Comparison of ENCODE assay signal across 20 cellular contexts in the genomic region with DNA sequence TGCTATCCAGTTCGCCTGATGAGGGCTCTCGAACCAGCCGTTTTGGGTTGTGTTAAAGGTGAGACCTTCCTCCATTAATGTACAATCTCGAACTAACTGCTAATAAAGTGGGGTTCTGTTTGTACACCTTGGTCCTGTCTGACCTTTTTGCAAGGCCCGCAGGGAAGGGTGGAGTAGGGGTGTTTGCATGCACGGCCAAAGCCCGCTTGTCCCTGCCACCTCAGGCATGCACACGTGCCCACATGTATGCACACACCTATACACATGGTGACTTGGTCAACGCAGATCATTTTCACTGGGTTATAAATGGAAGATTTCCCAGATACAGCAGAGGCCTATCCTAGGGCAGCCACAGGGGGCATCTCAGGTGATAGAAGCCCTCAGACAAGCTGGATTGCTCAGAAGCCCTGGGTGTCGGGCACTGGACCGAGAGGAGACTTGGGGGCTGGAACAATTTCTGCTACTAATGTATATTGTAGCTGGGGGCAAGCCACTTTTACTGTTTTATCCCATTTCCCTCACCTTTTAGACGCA. TPM values are rescaled to one million over a fixed set of nuclear protein-coding genes. Genes with fewer than 3 reads are reported as not detected.
DNase-seq lines count a peak whose midpoint lies in the region; ATAC-seq, FAIRE-seq and TF ChIP-seq lines count a peak whose summit lies in the region.
"Had no signal": no experiment of that assay in that cellular context is flagged by ENCODE, and none has a peak within 500 bp of the region (broad histone marks: within the 10 kb centered on the region; RNA-seq: fewer than 3 reads in every experiment).

No MANE protein-coding gene starts in this region.

- H3K27me3 ChIP-seq in HepG2 (ENCODE audit: control insufficient read depth in 1 of 2, insufficient read depth in 2 of 2, low read length in 2 of 2) (no peaks in the 10 kb centered on the region), right lobe of liver (no peaks in the 10 kb centered on the region), sigmoid colon (no peaks in the 10 kb centered on the region), A673 (replicated peaks; ENCODE audit: insufficient read depth, low read depth, low read length, poor library complexity) (no peaks in the 10 kb centered on the region)
- H3K27me3 ChIP-seq: BE2C had no signal

- H3K4me2 ChIP-seq in HepG2 (ENCODE audit: low read depth, low read length), result no peak overlapping the region
- H3K4me2 ChIP-seq: A549, GM23338 had no signal

- H3K36me3 Mint-ChIP-seq in chondrocyte (ENCODE audit: low read depth), result peaks cover 9% of the 10 kb centered on the region
- H3K36me3 Mint-ChIP-seq: CD4-positive, alpha-beta memory T cell had no signal

- DNase-seq in HepG2 (ENCODE audit: low spot score) (no peak), right lobe of liver (no peak), chondrocyte (ENCODE audit: low spot score) (peak; percentile 36), sigmoid colon (peak; percentile 61), A673 (ENCODE audit: low spot score) (no peak)
- DNase-seq: BE2C; Caco-2; CD4-positive, alpha-beta memory T cell; DMS 273 treated with DMSO at 0.1 percent for 48 hours; DMS79 treated with DMSO at 0.1 percent for 48 hours; KBM-7; NCI-H1436 treated with DMSO at 0.1 percent for 48 hours; NCI-H1930 had no signal

- peaks cover 5% of the 10 kb centered on the region for H3K9me3 Mint-ChIP-seq in chondrocyte (ENCODE audit: low read depth)
- H3K9me3 Mint-ChIP-seq: CD4-positive, alpha-beta memory T cell had no signal

- peaks cover 64% of the 10 kb centered on the region for H3K4me1 Mint-ChIP-seq in chondrocyte (ENCODE audit: low read depth)

- intact Hi-C loops in HepG2 (cut with micrococcal nuclease; ENCODE audit: unreplicated experiment) (no loop called here), right lobe of liver (cut with DNase I) (no loop called here), sigmoid colon (cut with DNase I) (no loop called here), A673 (cut with micrococcal nuclease; ENCODE audit: unreplicated experiment) (no loop called here)

- H3K27ac Mint-ChIP-seq in chondrocyte (ENCODE audit: unreplicated experiment), result peak overlapping the region; percentile 17
- H3K27ac Mint-ChIP-seq: CD4-positive, alpha-beta memory T cell; GM23338 had no signal

- CTCF ChIA-PET in HepG2 (lab: Yijun Ruan, JAX; ENCODE audit: low intra/inter-chr PET ratio, low total read pairs) (no interaction called here), A673 (lab: Charles Lee) (interaction anchor here (1.3 kb wide), 1 partner anchor 13 kb away, joined by 3 read pairs; no protein-coding TSS in a partner anchor)

- no peak for TF ChIP-seq CTCF in HepG2 (CRISPR knock-in tag; IDR thresholded peaks at IDR 0.05)
- no peak for TF ChIP-seq CTCF in right lobe of liver (IDR thresholded peaks at IDR 0.05)
- TF ChIP-seq CTCF in chondrocyte (IDR thresholded peaks at IDR 0.05), result no peak
- no peak for TF ChIP-seq CTCF in sigmoid colon (IDR thresholded peaks at IDR 0.05)
- TF ChIP-seq CTCF in A673 (conservative IDR thresholded peaks at IDR 0.05; ENCODE audit: low read depth, low read length), result no peak

- H3K27ac ChIP-seq in HepG2 (ENCODE audit: extremely low read length, insufficient read depth, low read length) (no peak overlapping the region), right lobe of liver (peak overlapping the region in 1 of 3 donors; percentile 3), sigmoid colon (no peak overlapping the region), A673 (ENCODE audit: low read depth, low read length, poor library complexity, severe bottlenecking) (no peak overlapping the region)

- in situ Hi-C loops in HepG2 (cut with HindIII; ENCODE audit: extremely low pct_ligation_motif_present, low pct_unique_long_range_greater_than_20kb), result no loop called here

- no peak for FAIRE-seq in HepG2 (lab: Jason Lieb, UNC)
- FAIRE-seq: A549, GM12878 had no signal

- H3K4me1 ChIP-seq in HepG2 (ENCODE audit: insufficient read depth, low read length), result peaks cover 25% of the 10 kb centered on the region
- H3K4me1 ChIP-seq in right lobe of liver, result peaks cover 0 to 8% (median 0%) of the 10 kb centered on the region in 4 donors
- H3K4me1 ChIP-seq in sigmoid colon, result peaks cover 0 to 13% (median 3%) of the 10 kb centered on the region in 4 donors
- H3K4me1 ChIP-seq in A673 (ENCODE audit: insufficient read depth, low read length, poor library complexity, severe bottlenecking), result no peaks in the 10 kb centered on the region
- H3K4me1 ChIP-seq: HAP-1 had no signal

- H3K27me3 Mint-ChIP-seq in chondrocyte (ENCODE audit: low read depth), result no peaks in the 10 kb centered on the region

- H3K4me3 ChIP-seq in HepG2 (replicated peaks in 1 of 3; ENCODE audit: insufficient read depth in 1 of 3, low read depth in 2 of 3, low read length in 3 of 3) (no peak overlapping the region), right lobe of liver (no peak overlapping the region), sigmoid colon (no peak overlapping the region), A673 (ENCODE audit: low read depth, low read length, poor library complexity, severe bottlenecking) (no peak overlapping the region)
- H3K4me3 ChIP-seq: A549, GM12878, GM23338, HAP-1 had no signal

- no peak for TF ChIP-seq RAD21 in HepG2 (CRISPR knock-in tag; IDR thresholded peaks at IDR 0.05)

- no peaks in the 10 kb centered on the region for H3K79me2 ChIP-seq in HepG2 (ENCODE audit: insufficient read depth, low read length)

- BruUV-seq in HepG2 (replicated peaks; lab: Mats Ljungman, UMichigan) (no TSS peak), A673 (replicated peaks; lab: Mats Ljungman, UMichigan) (no TSS peak)

- 97% methylated on average over 8 of the region's 12 CpGs for WGBS in HepG2 (ENCODE audit: low lambda C conversion rate)
- 86% methylated on average over 7 of the region's 12 CpGs for WGBS in right lobe of liver (ENCODE audit: insufficient coverage, low coverage, low lambda C conversion rate, missing lambda C conversion rate)
- 83 to 84% methylated on average over 12 of the region's 12 CpGs for WGBS in sigmoid colon, 2 donors

- no peak overlapping the region for H3K4me3 Mint-ChIP-seq in chondrocyte (ENCODE audit: unreplicated experiment)
- H3K4me3 Mint-ChIP-seq: CD4-positive, alpha-beta memory T cell; GM23338 had no signal

- ATAC-seq in HepG2, result no peak
- ATAC-seq in right lobe of liver, result no peak
- ATAC-seq in GM21723 (IDR thresholded peaks at IDR 0.05; ENCODE audit: unreplicated experiment), result no peak
- ATAC-seq in GM21786 (IDR thresholded peaks at IDR 0.05; ENCODE audit: unreplicated experiment), result no peak
- ATAC-seq: GM23338, SK-N-SH treated with all-trans-retinoic acid at 6 μM for 48 hours had no signal

- H3K9ac ChIP-seq in HepG2 (ENCODE audit: insufficient read depth, low read depth, low read length), result no peak overlapping the region

- H3K9me3 ChIP-seq in HepG2 (ENCODE audit: low read length) (no peaks in the 10 kb centered on the region), right lobe of liver (no peaks in the 10 kb centered on the region), sigmoid colon (no peaks in the 10 kb centered on the region), A673 (ENCODE audit: low read depth, low read length, poor library complexity, severe bottlenecking) (no peaks in the 10 kb centered on the region)
- H3K9me3 ChIP-seq: BE2C, Caco-2, HAP-1 had no signal

- H3K36me3 ChIP-seq in HepG2 (replicated peaks in 1 of 2; ENCODE audit: control insufficient read depth in 1 of 2, insufficient read depth in 2 of 2, low read length in 2 of 2) (peaks cover 6 to 11% of the 10 kb centered on the region in 2 experiments; a peak in 4 of 5 replicates), right lobe of liver (peaks cover 5 to 36% (median 21%) of the 10 kb centered on the region in 4 donors), sigmoid colon (peaks cover 8 to 35% (median 22%) of the 10 kb centered on the region in 4 donors), A673 (ENCODE audit: insufficient read depth, low read length, poor library complexity, severe bottlenecking) (peaks cover 4% of the 10 kb centered on the region)

- H2AFZ ChIP-seq in HepG2 (ENCODE audit: low read length), result no peak overlapping the region
- H2AFZ ChIP-seq: GM23338 had no signal

- no peak for TF ChIP-seq EP300 in HepG2 (IDR thresholded peaks at IDR 0.05; ENCODE audit: low read depth in 2 of 2, low read length in 2 of 2)
- no peak for TF ChIP-seq EP300 in HepG2 (CRISPR knock-in tag; IDR thresholded peaks at IDR 0.05; ENCODE audit: borderline replicate concordance)
- TF ChIP-seq EP300 in sigmoid colon (IDR thresholded peaks at IDR 0.05), result no peak

- POLR2A ChIA-PET in HepG2 (lab: Yijun Ruan, JAX) (interaction anchor here (1.6 kb wide), 1 partner anchor 12 kb away, joined by 3 read pairs; no protein-coding TSS in a partner anchor), A673 (lab: Charles Lee; ENCODE audit: low non-redundant PET) (no interaction called here)

- TF ChIP-seq POLR2A in HepG2 (IDR thresholded peaks at IDR 0.05; ENCODE audit: insufficient read depth in 1 of 2, low read depth in 2 of 2, low read length in 2 of 2) (no peak), right lobe of liver (IDR thresholded peaks at IDR 0.05) (no peak), sigmoid colon (IDR thresholded peaks at IDR 0.05) (no peak)

- no peaks in the 10 kb centered on the region for H4K20me1 ChIP-seq in HepG2 (ENCODE audit: insufficient read depth, low read length)

RNA-seq across cellular contexts. Expression of a gene that starts 50.2 kb away (rescaled TPM):
- 22.1 and 26.2 TPM in 2 replicates for total RNA-seq in HepG2 (2016; rRNA removed; fragmentation: Illumina TruSeq; extraction: Trizol)
- 6.5 and 8.8 TPM in 2 replicates for total RNA-seq in HepG2 (2016; cell fraction: cytosol; rRNA removed; fragmentation: Illumina TruSeq; extraction: Trizol; ENCODE audit: low read depth)
- 19.6 and 25.2 TPM in 2 replicates for total RNA-seq in HepG2 (2016; cell fraction: insoluble cytoplasmic fraction; rRNA removed; fragmentation: Illumina TruSeq; extraction: Trizol)
- total RNA-seq in HepG2 (2016; cell fraction: membrane; rRNA removed; fragmentation: Illumina TruSeq; extraction: Trizol), result 16.4 and 18.4 TPM in 2 replicates
- total RNA-seq in HepG2 (2016; cell fraction: nucleus; rRNA removed; fragmentation: Illumina TruSeq; extraction: Trizol), result 25.2 and 29.3 TPM in 2 replicates
- 23.8 and 35.0 TPM in 2 replicates for polyA plus RNA-seq in HepG2 (2011; rRNA removed)
- 18.9 and 20.3 TPM in 2 replicates for polyA plus RNA-seq in HepG2 (2011; cell fraction: cytosol; rRNA removed)
- 67.6 and 71.1 TPM in 2 replicates for polyA plus RNA-seq in HepG2 (2011; cell fraction: nucleus; rRNA removed)
- polyA plus RNA-seq in HepG2 (2012), result 36.0 and 40.8 TPM in 2 replicates
- polyA plus RNA-seq in HepG2 (2016; cell fraction: cytosol; fragmentation: Illumina TruSeq; extraction: Trizol; ENCODE audit: low read depth), result 2.7 and 3.1 TPM in 2 replicates
- polyA plus RNA-seq in HepG2 (2016; cell fraction: insoluble cytoplasmic fraction; fragmentation: Illumina TruSeq; extraction: Trizol; ENCODE audit: low read depth), result 15.4 and 18.3 TPM in 2 replicates
- polyA plus RNA-seq in HepG2 (2016; cell fraction: membrane; fragmentation: Illumina TruSeq; extraction: Trizol; ENCODE audit: low read depth), result 7.8 TPM in 2 replicates
- 29.1 and 30.9 TPM in 2 replicates for polyA plus RNA-seq in HepG2 (2016; cell fraction: nucleus; fragmentation: Illumina TruSeq; extraction: Trizol; ENCODE audit: insufficient read depth, low read depth)
- polyA minus RNA-seq in HepG2 (2011; rRNA and poly(A)+ RNA removed; ENCODE audit: low replicate concordance), result 12.5 and 73.9 TPM in 2 replicates
- polyA minus RNA-seq in HepG2 (2011; cell fraction: cytosol; rRNA and poly(A)+ RNA removed), result 20.8 and 29.5 TPM in 2 replicates
- polyA minus RNA-seq in HepG2 (2011; cell fraction: nucleus; rRNA and poly(A)+ RNA removed), result 55.1 and 55.2 TPM in 2 replicates
- 10 to 100 TPM; 38.1 to 97.5 (median 76.0) TPM for total RNA-seq in right lobe of liver
- 223 to 229 TPM (median 228 TPM) in 3 replicates for total RNA-seq in chondrocyte
- total RNA-seq in sigmoid colon, result 10 to 100 TPM; 26.5 to 74.8 (median 43.7) TPM
- 10 to 100 TPM in 2 of 3 donors, 1 to 10 TPM in 1; 5.4 to 39.4 (median 13.9) TPM for polyA plus RNA-seq in sigmoid colon
- total RNA-seq in A673 (2021), result 44.0 and 46.7 TPM in 2 replicates

Comparison
In these comparisons a context has a peak if more than half of its experiments do, and no peak if none do; other contexts are left out.
1. DNase-seq: peak in chondrocyte (single experiment) and sigmoid colon (single experiment); none in HepG2 (single experiment), right lobe of liver (0 of 3) and A673 (single experiment).